18 cellular contexts compared by ENCODE assay signal in the genomic region with DNA sequence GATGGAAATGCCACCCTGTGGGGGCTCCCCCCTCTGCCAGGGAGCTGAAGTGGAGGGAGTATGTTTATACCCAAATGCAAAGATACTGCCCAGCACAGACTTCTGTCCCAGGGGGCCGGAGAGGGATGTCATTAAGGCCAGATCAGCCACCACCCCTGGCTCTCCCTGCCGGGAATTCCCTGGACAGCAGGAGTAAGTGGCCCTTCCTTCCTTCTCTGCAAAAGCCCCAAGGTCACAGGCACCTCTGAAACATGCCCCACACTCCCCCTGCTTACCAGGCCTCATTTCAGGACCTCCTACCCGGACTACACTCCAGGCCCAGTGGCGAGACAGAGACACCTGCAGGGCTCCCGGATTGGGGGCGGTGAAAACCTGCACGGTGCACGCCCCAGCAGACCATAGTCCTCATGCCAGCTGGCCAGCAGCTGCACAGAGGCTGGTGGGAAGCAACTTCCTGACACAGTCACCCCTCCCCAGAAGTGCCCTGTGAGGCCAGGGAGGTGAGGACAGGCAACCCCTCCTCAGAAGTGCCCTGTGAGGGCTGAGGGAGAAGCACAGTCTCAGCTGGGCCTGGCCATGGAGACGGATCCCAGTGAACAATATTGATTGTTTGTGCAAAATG. TPM values are rescaled to one million over a fixed set of nuclear protein-coding genes. Genes with fewer than 3 reads are reported as not detected.
DNase-seq lines count a peak whose midpoint lies in the region; ATAC-seq and TF ChIP-seq lines count a peak whose summit lies in the region.
"Had no signal": no experiment of that assay in that cellular context is flagged by ENCODE, and none has a peak within 500 bp of the region (broad histone marks: within the 10 kb centered on the region; RNA-seq: fewer than 3 reads in every experiment).

No MANE protein-coding gene starts in this region.

- no peaks in the 10 kb centered on the region for H3K36me3 ChIP-seq in sigmoid colon

- intact Hi-C loops in left colon (cut with DNase I, micrococcal nuclease) = no loop called here
- intact Hi-C loops in sigmoid colon (cut with DNase I) = no loop called here

- H3K4me3 ChIP-seq in sigmoid colon = no peak overlapping the region

- no peak for TF ChIP-seq POLR2A in sigmoid colon (IDR thresholded peaks at IDR 0.05)

- H3K4me1 ChIP-seq in sigmoid colon = no peaks in the 10 kb centered on the region

- DNase-seq in activated CD4-positive, alpha-beta T cell treated with anti-CD3 and anti-CD28 coated beads for 1 hour = peak; percentile 4
- DNase-seq in activated CD4-positive, alpha-beta T cell treated with anti-CD3 and anti-CD28 coated beads, Interleukin-2, amount 50 U/mL, for 1 hour = no peak
- DNase-seq in NCI-H69 (lab: John Stamatoyannopoulos, UW) (peak; percentile 12), left colon (peak; percentile 17 to 21), sigmoid colon (peak; percentile 51), LoVo (ENCODE audit: low spot score) (no peak), amniotic stem cell (lab: John Stamatoyannopoulos, UW) (no peak), superior temporal gyrus (ENCODE audit: extremely low spot score) (no peak)
- DNase-seq: activated CD4-positive, alpha-beta T cell treated with anti-CD3 and anti-CD28 coated beads, Interleukin-2, amount 10 ng/mL, durations not matched to agents 7 days and 5 days; activated naive CD8-positive, alpha-beta T cell treated with anti-CD3 and anti-CD28 coated beads, Interleukin-2, amount 50 U/mL, for 24 hours; activated T-cell treated with anti-CD3 and anti-CD28 coated beads, Interleukin-2, amount 50 U/mL, for 48 hours; effector CD8-positive, alpha-beta T cell; NCI-H2107; NK-92 treated with Interleukin-12 subunit alpha and Interleukin-12 subunit beta, amount 100 ng/mL, for 24 hours; stimulated activated CD4-positive, alpha-beta T cell treated with anti-CD3 and anti-CD28 coated beads, Interleukin-15, amount 100 ng/mL, for 24 hours had no signal

- WGBS in sigmoid colon, 2 donors = 41 to 68% methylated on average over 9 of the region's 9 CpGs

- no peak for TF ChIP-seq CTCF in sigmoid colon (IDR thresholded peaks at IDR 0.05)

- H3K27ac ChIP-seq in sigmoid colon = no peak overlapping the region

- no peaks in the 10 kb centered on the region for H3K9me3 ChIP-seq in sigmoid colon

- no peak for TF ChIP-seq EP300 in sigmoid colon (IDR thresholded peaks at IDR 0.05)

- peak; percentile 53 for ATAC-seq in left colon
- ATAC-seq: activated naive CD8-positive, alpha-beta T cell treated with anti-CD3 and anti-CD28 coated beads, Interleukin-2, amount 50 U/mL, for 24 hours; left cardiac atrium; Right ventricle myocardium inferior; stimulated activated naive CD8-positive, alpha-beta T cell treated with anti-CD3 and anti-CD28 coated beads, Interleukin-15, amount 100 ng/mL, for 72 hours had no signal

- H3K27me3 ChIP-seq in sigmoid colon = peaks cover 0 to 9% (median 0%) of the 10 kb centered on the region in 3 donors

RNA-seq across cellular contexts. Expression of gene RET, which starts 33.0 kb away (rescaled TPM):
- 1 to 10 TPM; 1.5 to 1.6 TPM for total RNA-seq in left colon
- total RNA-seq in sigmoid colon = 1 to 10 TPM; 1.8 to 6.5 (median 4.6) TPM
- polyA plus RNA-seq in sigmoid colon = 1 to 10 TPM in 1 of 3 donors, not detected in 2; 3.4 TPM

Comparison
In these comparisons a context has a peak if more than half of its experiments do, and no peak if none do; other contexts are left out.
1. DNase-seq: peak in activated CD4-positive, alpha-beta T cell treated with anti-CD3 and anti-CD28 coated beads for 1 hour (single experiment), NCI-H69 (single experiment), left colon (2 of 2) and sigmoid colon (single experiment); none in activated CD4-positive, alpha-beta T cell treated with anti-CD3 and anti-CD28 coated beads, Interleukin-2, amount 50 U/mL, for 1 hour (single experiment), LoVo (single experiment), amniotic stem cell (single experiment) and superior temporal gyrus (single experiment).